Comparison of ENCODE assay signal across 3 cellular contexts in the genomic region with DNA sequence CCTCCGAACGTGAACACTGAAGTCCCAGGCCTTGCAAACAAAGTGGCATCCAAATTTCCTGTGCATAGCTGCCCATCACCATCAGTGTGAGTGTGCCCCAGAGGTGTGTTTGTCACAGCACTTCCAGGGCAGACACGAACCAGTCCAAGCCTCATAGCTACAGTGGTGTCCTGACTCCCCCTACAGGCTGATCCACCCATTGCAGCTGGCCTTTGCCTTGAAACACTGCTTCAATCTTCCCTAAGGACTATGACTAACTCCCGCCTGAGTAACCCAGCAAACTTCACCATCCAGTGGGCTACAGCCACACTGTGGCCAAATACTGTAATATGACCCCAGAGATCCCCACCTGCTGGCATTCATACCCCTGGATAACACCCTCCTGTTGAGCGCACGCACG.
TF ChIP-seq lines count a peak whose summit lies in the region.

No MANE protein-coding gene starts in this region.

TF ChIP-seq in SK-N-SH, 30 proteins besides CTCF, POLR2A, EP300 and RAD21:
- TF ChIP-seq FOXJ3 (CRISPR knock-in tag; IDR thresholded peaks at IDR 0.05), result no peak
- TF ChIP-seq YY1 (IDR thresholded peaks at IDR 0.05; ENCODE audit: low read depth), result no peak
- TF ChIP-seq, protein P1, sequence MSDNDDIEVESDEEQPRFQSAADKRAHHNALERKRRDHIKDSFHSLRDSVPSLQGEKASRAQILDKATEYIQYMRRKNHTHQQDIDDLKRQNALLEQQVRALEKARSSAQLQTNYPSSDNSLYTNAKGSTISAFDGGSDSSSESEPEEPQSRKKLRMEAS (IDR thresholded peaks at IDR 0.05; ENCODE audit: low read depth), result no peak
- TF ChIP-seq RFX5 (IDR thresholded peaks at IDR 0.05; ENCODE audit: low read length), result no peak
- no peak for TF ChIP-seq SIN3A (IDR thresholded peaks at IDR 0.05; ENCODE audit: borderline replicate concordance, low read depth, low read length)
- TF ChIP-seq SMC3 (IDR thresholded peaks at IDR 0.05; ENCODE audit: low read depth, low read length), result peak; percentile 29
- no peak for TF ChIP-seq TAF1 (IDR thresholded peaks at IDR 0.05; ENCODE audit: borderline replicate concordance, low read depth, low read length)

TF ChIP-seq in SK-N-SH treated with all-trans-retinoic acid at 6 μM for 48 hours, 23 proteins besides CTCF, POLR2A, EP300 and RAD21:
- no peak for TF ChIP-seq PATZ1 (CRISPR knock-in tag; IDR thresholded peaks at IDR 0.05; ENCODE audit: borderline replicate concordance)
- no peak for TF ChIP-seq TCF4 (CRISPR knock-in tag; IDR thresholded peaks at IDR 0.05; ENCODE audit: borderline replicate concordance)
- no peak for TF ChIP-seq OSR1 (CRISPR knock-in tag; IDR thresholded peaks at IDR 0.05)
- TF ChIP-seq TOX (CRISPR knock-in tag; IDR thresholded peaks at IDR 0.05; ENCODE audit: borderline replicate concordance), result no peak
- TF ChIP-seq ZNF70 (CRISPR knock-in tag; IDR thresholded peaks at IDR 0.05), result no peak
- TF ChIP-seq ZFP3 (CRISPR knock-in tag; IDR thresholded peaks at IDR 0.05), result no peak
- TF ChIP-seq CSDC2 (CRISPR knock-in tag; IDR thresholded peaks at IDR 0.05), result no peak
- TF ChIP-seq BACH2 (CRISPR knock-in tag; IDR thresholded peaks at IDR 0.05; ENCODE audit: borderline replicate concordance), result no peak
- TF ChIP-seq ARNTL (CRISPR knock-in tag; IDR thresholded peaks at IDR 0.05; ENCODE audit: borderline replicate concordance, low read depth), result no peak
- no peak for TF ChIP-seq PPARA (CRISPR knock-in tag; IDR thresholded peaks at IDR 0.05; ENCODE audit: borderline replicate concordance)
- no peak for TF ChIP-seq ZFP30 (CRISPR knock-in tag; IDR thresholded peaks at IDR 0.05)
- TF ChIP-seq, protein P2, sequence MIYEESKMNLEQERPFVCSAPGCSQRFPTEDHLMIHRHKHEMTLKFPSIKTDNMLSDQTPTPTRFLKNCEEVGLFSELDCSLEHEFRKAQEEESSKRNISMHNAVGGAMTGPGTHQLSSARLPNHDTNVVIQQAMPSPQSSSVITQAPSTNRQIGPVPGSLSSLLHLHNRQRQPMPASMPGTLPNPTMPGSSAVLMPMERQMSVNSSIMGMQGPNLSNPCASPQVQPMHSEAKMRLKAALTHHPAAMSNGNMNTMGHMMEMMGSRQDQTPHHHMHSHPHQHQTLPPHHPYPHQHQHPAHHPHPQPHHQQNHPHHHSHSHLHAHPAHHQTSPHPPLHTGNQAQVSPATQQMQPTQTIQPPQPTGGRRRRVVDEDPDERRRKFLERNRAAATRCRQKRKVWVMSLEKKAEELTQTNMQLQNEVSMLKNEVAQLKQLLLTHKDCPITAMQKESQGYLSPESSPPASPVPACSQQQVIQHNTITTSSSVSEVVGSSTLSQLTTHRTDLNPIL (CRISPR knock-in tag; IDR thresholded peaks at IDR 0.05; ENCODE audit: low read depth), result no peak
- no peak for TF ChIP-seq RARB (CRISPR knock-in tag; IDR thresholded peaks at IDR 0.05)
- TF ChIP-seq ZNF8 (CRISPR knock-in tag; IDR thresholded peaks at IDR 0.05), result no peak
- TF ChIP-seq POU6F1 (CRISPR knock-in tag; IDR thresholded peaks at IDR 0.05; ENCODE audit: borderline replicate concordance, low read depth), result no peak
- TF ChIP-seq TSHZ2 (CRISPR knock-in tag; IDR thresholded peaks at IDR 0.05), result no peak
- no peak for TF ChIP-seq ZC3H10 (CRISPR knock-in tag; IDR thresholded peaks at IDR 0.05)
- TF ChIP-seq GLIS3 (CRISPR knock-in tag; IDR thresholded peaks at IDR 0.05), result no peak
- no peak for TF ChIP-seq ISL1 (CRISPR knock-in tag; IDR thresholded peaks at IDR 0.05)

TF ChIP-seq in K562, 482 proteins besides CTCF, POLR2A, EP300 and RAD21:
- TF ChIP-seq, protein P3, sequence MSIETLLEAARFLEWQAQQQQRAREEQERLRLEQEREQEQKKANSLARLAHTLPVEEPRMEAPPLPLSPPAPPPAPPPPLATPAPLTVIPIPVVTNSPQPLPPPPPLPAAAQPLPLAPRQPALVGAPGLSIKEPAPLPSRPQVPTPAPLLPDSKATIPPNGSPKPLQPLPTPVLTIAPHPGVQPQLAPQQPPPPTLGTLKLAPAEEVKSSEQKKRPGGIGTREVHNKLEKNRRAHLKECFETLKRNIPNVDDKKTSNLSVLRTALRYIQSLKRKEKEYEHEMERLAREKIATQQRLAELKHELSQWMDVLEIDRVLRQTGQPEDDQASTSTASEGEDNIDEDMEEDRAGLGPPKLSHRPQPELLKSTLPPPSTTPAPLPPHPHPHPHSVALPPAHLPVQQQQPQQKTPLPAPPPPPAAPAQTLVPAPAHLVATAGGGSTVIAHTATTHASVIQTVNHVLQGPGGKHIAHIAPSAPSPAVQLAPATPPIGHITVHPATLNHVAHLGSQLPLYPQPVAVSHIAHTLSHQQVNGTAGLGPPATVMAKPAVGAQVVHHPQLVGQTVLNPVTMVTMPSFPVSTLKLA (conservative IDR thresholded peaks at IDR 0.05), result no peak
- TF ChIP-seq SMC3 (conservative IDR thresholded peaks at IDR 0.05; ENCODE audit: insufficient read depth, low read depth, low read length), result 0 out of 2 replicates have a peak, but pooled peaks have one; percentile 14
TF ChIP-seq in K562: peak in this region for 1.
